Comparison of ENCODE assay signal across 8 cellular contexts in the genomic region with DNA sequence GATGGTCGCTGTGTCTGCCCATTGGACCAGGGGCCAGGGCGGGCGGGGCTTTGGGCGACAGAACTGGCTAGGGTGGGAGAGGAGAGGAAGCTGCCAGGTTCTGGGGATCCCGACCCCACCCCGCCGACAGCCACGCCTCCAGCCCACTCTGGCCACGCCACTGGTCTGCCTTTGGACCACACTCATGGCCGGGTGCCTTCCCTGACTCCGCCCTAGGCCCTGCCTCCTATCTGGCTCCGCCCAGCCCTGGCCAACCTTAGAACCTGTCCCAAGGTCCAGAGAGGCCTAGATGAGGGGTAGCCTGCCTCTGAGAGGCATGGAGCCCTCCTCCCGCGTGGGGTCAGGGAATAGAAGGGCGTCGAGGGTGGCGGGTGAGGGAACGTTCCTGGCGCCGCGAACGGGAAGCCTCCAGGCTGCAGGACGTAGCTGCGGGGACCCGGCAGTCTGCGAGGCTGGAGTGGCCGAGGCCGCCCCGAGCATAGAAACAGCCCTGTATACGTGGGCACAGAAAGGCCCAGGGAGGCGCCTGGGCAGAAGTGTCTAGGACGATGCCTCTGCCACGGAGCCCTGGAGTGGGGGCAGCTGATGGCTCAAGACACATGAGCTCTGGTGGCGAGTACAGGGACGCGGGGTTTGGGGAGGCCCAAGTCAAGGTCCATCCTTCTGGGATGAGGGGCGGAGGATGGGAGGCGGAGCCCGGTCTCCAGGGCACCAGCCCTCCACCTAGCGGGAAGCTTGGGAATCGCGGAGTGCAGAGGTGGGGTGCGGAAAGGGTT. TPM values are rescaled to one million over a fixed set of nuclear protein-coding genes. Genes with fewer than 3 reads are reported as not detected.
DNase-seq lines count a peak whose midpoint lies in the region; ATAC-seq, FAIRE-seq and TF ChIP-seq lines count a peak whose summit lies in the region.

No MANE protein-coding gene starts in this region.

- H3K27ac Mint-ChIP-seq in activated CD8-positive, alpha-beta memory T cell treated with anti-CD3 and anti-CD28 coated beads, Interleukin-2, amount 10 ng/mL, durations not matched to agents 7 days and 5 days = no peak overlapping the region

- H3K36me3 Mint-ChIP-seq in activated CD8-positive, alpha-beta memory T cell treated with anti-CD3 and anti-CD28 coated beads, Interleukin-2, amount 10 ng/mL, durations not matched to agents 7 days and 5 days = no peaks in the 10 kb centered on the region

- ATAC-seq in activated CD8-positive, alpha-beta memory T cell treated with anti-CD3 and anti-CD28 coated beads, Interleukin-2, amount 10 ng/mL, durations not matched to agents 7 days and 5 days = peak; percentile 71

- peak; percentile 63 for DNase-seq in GM12892 (ENCODE audit: insufficient read length)
- peak; percentile 60 for DNase-seq in NCI-H187 treated with DMSO at 0.1 percent for 48 hours (lab: John Stamatoyannopoulos, UW)
- DNase-seq in activated CD8-positive, alpha-beta memory T cell treated with anti-CD3 and anti-CD28 coated beads, Interleukin-2, amount 10 ng/mL, durations not matched to agents 7 days and 5 days = peak; percentile 54
- DNase-seq in fibroblast of gingiva (ENCODE audit: low read depth) = peak; percentile 91
- DNase-seq in mucosa of gallbladder (ENCODE audit: low spot score) = peak; percentile 93
- peak; percentile 80 for DNase-seq in superior temporal gyrus (ENCODE audit: extremely low spot score)
- DNase-seq in NCI-H510A (lab: John Stamatoyannopoulos, UW) = no peak

- TF ChIP-seq POLR2A in GM12892 (IDR thresholded peaks at IDR 0.05; ENCODE audit: low read depth, low read length) = no peak

- H3K4me3 Mint-ChIP-seq in activated CD8-positive, alpha-beta memory T cell treated with anti-CD3 and anti-CD28 coated beads, Interleukin-2, amount 10 ng/mL, durations not matched to agents 7 days and 5 days = peak overlapping the region; percentile 48

- CTCF ChIA-PET in activated CD8-positive, alpha-beta memory T cell treated with anti-CD3 and anti-CD28 coated beads, Interleukin-2, amount 10 ng/mL, durations not matched to agents 7 days and 5 days (lab: Charles Lee) = interaction anchor here (0.9 to 7.0 kb wide), 12 partner anchors 13 to 157 kb away, joined by 3 to 60 read pairs (median 6); a partner anchor contains a TSS

- peaks cover 11% of the 10 kb centered on the region for H3K4me1 Mint-ChIP-seq in activated CD8-positive, alpha-beta memory T cell treated with anti-CD3 and anti-CD28 coated beads, Interleukin-2, amount 10 ng/mL, durations not matched to agents 7 days and 5 days

- peak; percentile 83 for FAIRE-seq in A204.1 (lab: Jason Lieb, UNC)
- no peak for FAIRE-seq in GM12892 (lab: Jason Lieb, UNC)

- H3K9me3 Mint-ChIP-seq in activated CD8-positive, alpha-beta memory T cell treated with anti-CD3 and anti-CD28 coated beads, Interleukin-2, amount 10 ng/mL, durations not matched to agents 7 days and 5 days (ENCODE audit: low read depth) = no peaks in the 10 kb centered on the region

- peaks cover 73% of the 10 kb centered on the region for H3K27me3 Mint-ChIP-seq in activated CD8-positive, alpha-beta memory T cell treated with anti-CD3 and anti-CD28 coated beads, Interleukin-2, amount 10 ng/mL, durations not matched to agents 7 days and 5 days

RNA-seq across cellular contexts. Expression of a gene that starts 11.5 kb away (rescaled TPM):
- 0.36 TPM for polyA plus RNA-seq in GM12892 (2012; ENCODE audit: missing spikeins)
- not detected for total RNA-seq in activated CD8-positive, alpha-beta memory T cell treated with anti-CD3 and anti-CD28 coated beads, Interleukin-2, amount 10 ng/mL, durations not matched to agents 7 days and 5 days
- 52.5 TPM for total RNA-seq in mucosa of gallbladder

RNA-seq across cellular contexts. Expression of a gene that starts 48.9 kb away (rescaled TPM):
- 0.08 TPM for polyA plus RNA-seq in GM12892 (2012; ENCODE audit: missing spikeins)
- 1 to 10 TPM in 1 of 2 experiments, under 1 TPM in 1; 0.07 to 1.3 TPM for total RNA-seq in activated CD8-positive, alpha-beta memory T cell treated with anti-CD3 and anti-CD28 coated beads, Interleukin-2, amount 10 ng/mL, durations not matched to agents 7 days and 5 days
- 6.0 TPM for total RNA-seq in mucosa of gallbladder

Comparison
In these comparisons a context has a peak if more than half of its experiments do, and no peak if none do; other contexts are left out.
1. RNA of a gene that starts 11.5 kb away (total RNA-seq): 52.5 TPM in mucosa of gallbladder (single experiment); not detected in activated CD8-positive, alpha-beta memory T cell treated with anti-CD3 and anti-CD28 coated beads, Interleukin-2, amount 10 ng/mL, durations not matched to agents 7 days and 5 days; every median in the first group is over 10 times any median in the second.